Comparison of ENCODE assay signal across 10 cellular contexts in genomic region chr11:47189100-47189834, GRCh38. TPM values are rescaled to one million over a fixed set of nuclear protein-coding genes. Genes with fewer than 3 reads are reported as not detected.
DNase-seq lines count a peak whose midpoint lies in the region; ATAC-seq, FAIRE-seq and TF ChIP-seq lines count a peak whose summit lies in the region.
"Had no signal": no experiment of that assay in that cellular context is flagged by ENCODE, and none has a peak within 500 bp of the region (broad histone marks: within the 10 kb centered on the region; RNA-seq: fewer than 3 reads in every experiment).

No MANE protein-coding gene starts in this region.

- 56% methylated on average over 11 of the region's 11 CpGs for WGBS in hepatocyte (ENCODE audit: low lambda C conversion rate, missing lambda C conversion rate)
- 33 to 59% (median 46%) methylated on average over 11 of the region's 11 CpGs for WGBS in small intestine, 3 donors

- H3K27me3 ChIP-seq in HCT116 (ENCODE audit: insufficient read depth, low read length) (no peaks in the 10 kb centered on the region), hepatocyte (no peaks in the 10 kb centered on the region), small intestine (ENCODE audit: control insufficient read depth in 2 of 2, insufficient read depth in 2 of 2, low read length in 2 of 2) (peaks cover 0 to 5% of the 10 kb centered on the region in 2 donors), WERI-Rb-1 (ENCODE audit: insufficient read depth, low read depth, severe bottlenecking) (no peaks in the 10 kb centered on the region)

- no peak for ATAC-seq in HCT116
- no peak for ATAC-seq in WTC11
- ATAC-seq: stimulated activated naive CD8-positive, alpha-beta T cell treated with anti-CD3 and anti-CD28 coated beads, Interleukin-15, amount 100 ng/mL, for 72 hours had no signal

- H3K4me1 Mint-ChIP-seq in WTC11 = peaks cover 26% of the 10 kb centered on the region

- no peak overlapping the region for H3K27ac Mint-ChIP-seq in WTC11
- H3K27ac Mint-ChIP-seq: stimulated activated naive CD8-positive, alpha-beta T cell treated with anti-CD3 and anti-CD28 coated beads, Interleukin-15, amount 100 ng/mL, for 72 hours had no signal

- DNase-seq in HCT116 (ENCODE audit: low read depth, low spot score) (no peak), WTC11 (ENCODE audit: low spot score) (no peak), hepatocyte (ENCODE audit: low spot score) (peak; percentile 87), small intestine (peak; percentile 91), Kasumi-1 (lab: John Stamatoyannopoulos, UW) (no peak), WERI-Rb-1 (no peak), middle frontal gyrus (ENCODE audit: extremely low spot score, low spot score) (no peak), NCI-H1436 (lab: John Stamatoyannopoulos, UW) (no peak)
- DNase-seq: RPMI8226; stimulated activated naive CD8-positive, alpha-beta T cell treated with anti-CD3 and anti-CD28 coated beads, Interleukin-15, amount 100 ng/mL, for 72 hours had no signal

- H3K4me3 ChIP-seq in HCT116 (replicated peaks in 1 of 2; ENCODE audit: low read depth in 1 of 2, low read length in 2 of 2) (no peak overlapping the region), hepatocyte (no peak overlapping the region), small intestine (ENCODE audit: low read depth in 1 of 2, low read length in 2 of 2) (no peak overlapping the region), WERI-Rb-1 (ENCODE audit: low read depth, low read length) (no peak overlapping the region)

- H3K36me3 ChIP-seq in HCT116 (ENCODE audit: control insufficient read depth in 1 of 2, insufficient read depth in 2 of 2, low read length in 2 of 2) (no peaks in the 10 kb centered on the region), hepatocyte (replicated peaks; ENCODE audit: insufficient read depth, low read depth) (no peaks in the 10 kb centered on the region), small intestine (ENCODE audit: control insufficient read depth in 2 of 2, insufficient read depth in 2 of 2, low read length in 2 of 2) (no peaks in the 10 kb centered on the region), WERI-Rb-1 (no peaks in the 10 kb centered on the region)

- H2AFZ ChIP-seq in HCT116 (ENCODE audit: low read depth, low read length, poor library complexity, severe bottlenecking) = peak overlapping the region; percentile 62
- no peak overlapping the region for H2AFZ ChIP-seq in hepatocyte

- BruUV-seq in HCT116 (replicated peaks; lab: Mats Ljungman, UMichigan) = no TSS peak

- peaks cover 2% of the 10 kb centered on the region; the same call in 1 of the 2 replicates for H3K36me3 Mint-ChIP-seq in WTC11

- H3K9me2 ChIP-seq in HCT116 (ENCODE audit: insufficient read depth) (no peaks in the 10 kb centered on the region), hepatocyte (replicated peaks; ENCODE audit: insufficient read depth) (no peaks in the 10 kb centered on the region)

- H3K9me3 Mint-ChIP-seq in WTC11 = no peaks in the 10 kb centered on the region
- H3K9me3 Mint-ChIP-seq: stimulated activated naive CD8-positive, alpha-beta T cell treated with anti-CD3 and anti-CD28 coated beads, Interleukin-15, amount 100 ng/mL, for 72 hours had no signal

- TF ChIP-seq POLR2A in HCT116 (IDR thresholded peaks at IDR 0.05; ENCODE audit: borderline replicate concordance, extremely low read depth, insufficient read depth, insufficient read length) = no peak

- no peak overlapping the region for H3K9ac ChIP-seq in HCT116 (ENCODE audit: low read length)

- TF ChIP-seq CTCF in HCT116 (IDR thresholded peaks at IDR 0.05 in 2 of 3, conservative IDR thresholded peaks at IDR 0.05 in 1 of 3; ENCODE audit: borderline replicate concordance in 1 of 3, insufficient read depth in 1 of 3, low read depth in 2 of 3, low read length in 2 of 3) (no peak), WTC11 (IDR thresholded peaks at IDR 0.05) (no peak), hepatocyte (IDR thresholded peaks at IDR 0.05; ENCODE audit: poor library complexity) (no peak), WERI-Rb-1 (IDR thresholded peaks at IDR 0.05; ENCODE audit: low read depth, low read length) (no peak)

- H3K4me1 ChIP-seq in HCT116 (ENCODE audit: control insufficient read depth in 1 of 2, insufficient read depth in 2 of 2, low read length in 2 of 2) = peaks cover 22 to 50% of the 10 kb centered on the region in 2 experiments
- peaks cover 44% of the 10 kb centered on the region for H3K4me1 ChIP-seq in hepatocyte (ENCODE audit: insufficient read depth)
- H3K4me1 ChIP-seq in small intestine (ENCODE audit: control insufficient read depth in 2 of 2, insufficient read depth in 1 of 2, low read depth in 1 of 2, low read length in 1 of 2) = peaks cover 2 to 8% of the 10 kb centered on the region in 2 donors

- H3K4me2 ChIP-seq in HCT116 (ENCODE audit: low read length) (peak overlapping the region; percentile 30), hepatocyte (peak overlapping the region; percentile 44)

- CTCF ChIA-PET in HCT116 (lab: Charles Lee) (interaction anchor here (0.9 to 1.5 kb wide), 2 partner anchors 10 to 185 kb away, joined by 3 read pairs; no protein-coding TSS in a partner anchor), WTC11 (lab: Charles Lee) (interaction anchor here (0.6 to 1.2 kb wide), 2 partner anchors 11 to 166 kb away, joined by 3 to 5 read pairs; no protein-coding TSS in a partner anchor)

- POLR2A ChIA-PET in HCT116 (lab: Charles Lee) = no interaction called here
- POLR2A ChIA-PET in WTC11 (lab: Charles Lee) = interaction anchor here (0.7 to 5.1 kb wide), 3 partner anchors 11 to 26 kb away, joined by 6 to 114 read pairs (median 13); partner anchors contain the start of gene DDB2

- no peaks in the 10 kb centered on the region for H3K9me3 ChIP-seq in HCT116 (ENCODE audit: control insufficient read depth in 1 of 2, insufficient read depth in 1 of 2, low read depth in 1 of 2, low read length in 2 of 2)
- no peaks in the 10 kb centered on the region for H3K9me3 ChIP-seq in hepatocyte (ENCODE audit: low read depth)
- no peaks in the 10 kb centered on the region for H3K9me3 ChIP-seq in small intestine (ENCODE audit: control insufficient read depth, low read depth)
- no peaks in the 10 kb centered on the region for H3K9me3 ChIP-seq in WERI-Rb-1 (ENCODE audit: severe bottlenecking)

- FAIRE-seq in small intestine (lab: Jason Lieb, UNC) = no peak

- H3K27ac ChIP-seq in HCT116 (ENCODE audit: low read depth, low read length) = no peak overlapping the region
- peak overlapping the region; percentile 99 for H3K27ac ChIP-seq in hepatocyte
- peak overlapping the region in 1 of 2 donors; percentile 43 for H3K27ac ChIP-seq in small intestine (ENCODE audit: low read depth in 1 of 2, low read length in 1 of 2)
- H3K27ac ChIP-seq in WERI-Rb-1 = no peak overlapping the region

- H3K79me2 ChIP-seq in HCT116 (ENCODE audit: insufficient read depth, low read length) = peaks cover 16% of the 10 kb centered on the region
- peaks cover 13% of the 10 kb centered on the region for H3K79me2 ChIP-seq in hepatocyte

- intact Hi-C loops in HCT116 (cut with micrococcal nuclease) = no loop called here

- no peaks in the 10 kb centered on the region for H4K20me1 ChIP-seq in HCT116 (ENCODE audit: insufficient read depth)
- no peaks in the 10 kb centered on the region for H4K20me1 ChIP-seq in hepatocyte (ENCODE audit: insufficient read depth, poor library complexity, severe bottlenecking)

- RAD21 ChIA-PET in HCT116 (lab: Charles Lee; ENCODE audit: low non-redundant PET in 1 of 2, low total read pairs in 2 of 2, uncharacterized antibody in 2 of 2, unreplicated experiment in 2 of 2) = no interaction called here

- H3K27me3 Mint-ChIP-seq in WTC11 (ENCODE audit: low read depth) = peaks cover 9% of the 10 kb centered on the region

- H3K4me3 Mint-ChIP-seq in WTC11 = no peak overlapping the region
- H3K4me3 Mint-ChIP-seq: stimulated activated naive CD8-positive, alpha-beta T cell treated with anti-CD3 and anti-CD28 coated beads, Interleukin-15, amount 100 ng/mL, for 72 hours had no signal

- TF ChIP-seq RAD21 in HCT116 (IDR thresholded peaks at IDR 0.05; ENCODE audit: low read depth) = no peak

TF ChIP-seq in HCT116, 20 proteins besides CTCF, POLR2A, EP300 and RAD21 (continues in another document):
- TF ChIP-seq YY1 (IDR thresholded peaks at IDR 0.05; ENCODE audit: extremely low read depth, insufficient replicate concordance, low read depth, low read length) (no peak), EZH2phosphoT487 (IDR thresholded peaks at IDR 0.05; ENCODE audit: borderline replicate concordance) (no peak), EZH2 (IDR thresholded peaks at IDR 0.05) (no peak)
- TF ChIP-seq, protein P1, sequence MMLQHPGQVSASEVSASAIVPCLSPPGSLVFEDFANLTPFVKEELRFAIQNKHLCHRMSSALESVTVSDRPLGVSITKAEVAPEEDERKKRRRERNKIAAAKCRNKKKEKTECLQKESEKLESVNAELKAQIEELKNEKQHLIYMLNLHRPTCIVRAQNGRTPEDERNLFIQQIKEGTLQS (IDR thresholded peaks at IDR 0.05) = no peak

TF ChIP-seq in WTC11, 78 proteins besides CTCF, POLR2A, EP300 and RAD21 (continues in another document):
- TF ChIP-seq ZMAT4 (CRISPR knock-in tag; IDR thresholded peaks at IDR 0.05) (no peak), GABPB1 (CRISPR knock-in tag; IDR thresholded peaks at IDR 0.05) (peak; percentile 96)

RNA-seq across cellular contexts. Expression of gene PACSIN3, which starts 3.0 kb away (rescaled TPM):
- total RNA-seq in HCT116 (2021; ENCODE audit: unreplicated experiment) = 63.1 TPM
- 42.3 and 43.9 TPM in 2 replicates for polyA plus RNA-seq in HCT116 (2012)
- total RNA-seq in WTC11 (2021) = 74.5 to 77.1 TPM (median 76.8 TPM) in 3 replicates
- 35.2 and 53.7 TPM in 2 replicates for total RNA-seq in hepatocyte
- polyA plus RNA-seq in hepatocyte = 68.1 and 70.7 TPM in 2 replicates
- polyA plus RNA-seq in small intestine = 1 to 10 TPM; 2.0 to 6.5 (median 4.9) TPM

RNA-seq across cellular contexts. Expression of gene ARFGAP2, which starts 12.6 kb away (rescaled TPM):
- 73.5 TPM for total RNA-seq in HCT116 (2021; ENCODE audit: unreplicated experiment)
- 49.0 and 50.0 TPM in 2 replicates for polyA plus RNA-seq in HCT116 (2012)
- 55.7 to 73.0 TPM (median 60.5 TPM) in 3 replicates for total RNA-seq in WTC11 (2021)
- 135 and 146 TPM in 2 replicates for total RNA-seq in hepatocyte
- 64.3 and 76.9 TPM in 2 replicates for polyA plus RNA-seq in hepatocyte
- 10 to 100 TPM; 53.0 to 64.4 (median 64.4) TPM for polyA plus RNA-seq in small intestine

RNA-seq across cellular contexts. Expression of gene DDB2, which starts 25.5 kb away (rescaled TPM):
- total RNA-seq in HCT116 (2021; ENCODE audit: unreplicated experiment) = 64.0 TPM
- 83.8 and 91.5 TPM in 2 replicates for polyA plus RNA-seq in HCT116 (2012)
- 124 to 144 TPM (median 124 TPM) in 3 replicates for total RNA-seq in WTC11 (2021)
- 17.2 and 17.7 TPM in 2 replicates for total RNA-seq in hepatocyte
- 25.7 and 28.2 TPM in 2 replicates for polyA plus RNA-seq in hepatocyte
- polyA plus RNA-seq in small intestine = 10 to 100 TPM; 25.1 to 39.4 (median 26.2) TPM

RNA-seq across cellular contexts. Expression of gene ACP2, which starts 59.3 kb away (rescaled TPM):
- total RNA-seq in HCT116 (2021; ENCODE audit: unreplicated experiment) (21.5 TPM), WTC11 (2021) (18.7 to 19.6 TPM (median 19.2 TPM) in 3 replicates), hepatocyte (31.5 and 40.3 TPM in 2 replicates)
- polyA plus RNA-seq in HCT116 (2012) = 18.0 and 19.6 TPM in 2 replicates
- polyA plus RNA-seq in hepatocyte (26.5 and 29.6 TPM in 2 replicates), small intestine (10 to 100 TPM; 44.1 to 53.3 (median 48.6) TPM)

Comparison
In these comparisons a context has a peak if more than half of its experiments do, and no peak if none do; other contexts are left out.
1. DNase-seq: peak in hepatocyte (single experiment) and small intestine (single experiment); none in HCT116 (single experiment), WTC11 (single experiment), Kasumi-1 (0 of 2), WERI-Rb-1 (single experiment), middle frontal gyrus (single experiment) and NCI-H1436 (single experiment).